In genomic region chr14:103055693-103056092, GRCh38 we compare ENCODE assay signal across 10 cellular contexts. TPM values are rescaled to one million over a fixed set of nuclear protein-coding genes. Genes with fewer than 3 reads are reported as not detected.
DNase-seq lines count a peak whose midpoint lies in the region; ATAC-seq and TF ChIP-seq lines count a peak whose summit lies in the region.
"Had no signal": no experiment of that assay in that cellular context is flagged by ENCODE, and none has a peak within 500 bp of the region (broad histone marks: within the 10 kb centered on the region; RNA-seq: fewer than 3 reads in every experiment).

No MANE protein-coding gene starts in this region.

- H4K20me1 ChIP-seq in neural cell (ENCODE audit: insufficient read depth) = no peaks in the 10 kb centered on the region

- no peak for DNase-seq in BJ (ENCODE audit: low read depth)
- DNase-seq in NT2/D1 (ENCODE audit: low read depth, low spot score) = no peak
- DNase-seq in endodermal cell = no peak
- no peak for DNase-seq in C1 segment of cervical spinal cord (lab: John Stamatoyannopoulos, UW)
- no peak for DNase-seq in NCI-H2107 (lab: John Stamatoyannopoulos, UW)
- DNase-seq in NCI-H526 (lab: John Stamatoyannopoulos, UW) = no peak
- DNase-seq: cerebellar nuclear complex; stimulated activated CD4-positive, alpha-beta T cell treated with anti-CD3 and anti-CD28 coated beads, Interleukin-4, amount 100 ng/mL, for 4 hours had no signal

- WGBS in endodermal cell (ENCODE audit: insufficient coverage in 1 of 2, insufficient read length in 1 of 2), 2 experiments = 84 to 87% methylated on average over 7 to 8 of the region's 8 CpGs

- H3K27ac Mint-ChIP-seq in endodermal cell = peak overlapping the region; percentile 42

- H3K4me1 Mint-ChIP-seq in endodermal cell = peaks cover 25% of the 10 kb centered on the region

- TF ChIP-seq RAD21 in neural cell (conservative IDR thresholded peaks at IDR 0.05) = no peak

- POLR2A ChIA-PET in BJ (lab: Charles Lee) = no interaction called here

- no peak for TF ChIP-seq EP300 in neural cell (conservative IDR thresholded peaks at IDR 0.05; ENCODE audit: poor library complexity, severe bottlenecking)

- peaks cover 13% of the 10 kb centered on the region for H3K36me3 Mint-ChIP-seq in endodermal cell (ENCODE audit: low read depth)

- no peaks in the 10 kb centered on the region for H3K9me3 ChIP-seq in NT2/D1 (ENCODE audit: insufficient read depth, low read length)
- H3K9me3 ChIP-seq in endodermal cell (ENCODE audit: control insufficient read depth, low read length) = no peaks in the 10 kb centered on the region
- H3K9me3 ChIP-seq in neural cell (ENCODE audit: low read length) = no peaks in the 10 kb centered on the region

- H3K27ac ChIP-seq in endodermal cell (ENCODE audit: low read depth, low read length) = no peak overlapping the region
- H3K27ac ChIP-seq in neural cell (ENCODE audit: low read length) = no peak overlapping the region

- H3K27me3 ChIP-seq in BJ (ENCODE audit: control insufficient read depth, insufficient read depth, low read length) (no peaks in the 10 kb centered on the region), NT2/D1 (ENCODE audit: insufficient read depth, insufficient read length) (no peaks in the 10 kb centered on the region), endodermal cell (ENCODE audit: control insufficient read depth, insufficient read depth, low read length, poor library complexity, severe bottlenecking) (no peaks in the 10 kb centered on the region), neural cell (ENCODE audit: insufficient read depth, low read depth, low read length) (no peaks in the 10 kb centered on the region)

- no peaks in the 10 kb centered on the region for H3K27me3 Mint-ChIP-seq in endodermal cell (ENCODE audit: insufficient read depth)

- no peak for ATAC-seq in GM19467 (IDR thresholded peaks at IDR 0.05; ENCODE audit: unreplicated experiment)

- peaks cover 50% of the 10 kb centered on the region for H3K79me2 ChIP-seq in neural cell (replicated peaks; ENCODE audit: insufficient read depth, low read length)

- TF ChIP-seq CTCF in BJ (IDR thresholded peaks at IDR 0.05; ENCODE audit: insufficient read depth, low read depth, low read length) (no peak), endodermal cell (conservative IDR thresholded peaks at IDR 0.05) (no peak), neural cell (IDR thresholded peaks at IDR 0.05; ENCODE audit: poor library complexity, severe bottlenecking) (no peak)

- H3F3A ChIP-seq in neural cell (ENCODE audit: insufficient read depth, low read length, poor library complexity, severe bottlenecking) = peaks cover 3% of the 10 kb centered on the region

- H3K4me1 ChIP-seq in NT2/D1 (ENCODE audit: insufficient read depth, insufficient read length) (peaks cover 3% of the 10 kb centered on the region), endodermal cell (ENCODE audit: control insufficient read depth, insufficient read depth, low read length) (peaks cover 7% of the 10 kb centered on the region)

- H3K4me3 Mint-ChIP-seq in endodermal cell = peak overlapping the region; percentile 84

- no peak overlapping the region for H3K9ac ChIP-seq in NT2/D1 (ENCODE audit: insufficient read length, low read depth)
- peak overlapping the region; percentile 9 for H3K9ac ChIP-seq in endodermal cell (ENCODE audit: extremely low read depth, low read length, poor library complexity, severe bottlenecking)
- peak overlapping the region; percentile 76 for H3K9ac ChIP-seq in neural cell (ENCODE audit: low read length)

- CTCF ChIA-PET in BJ (lab: Yijun Ruan, JAX) = interaction anchor here (0.9 kb wide), 1 partner anchor 8 kb away, joined by 3 read pairs; no protein-coding TSS in a partner anchor

- H3K4me3 ChIP-seq in BJ (ENCODE audit: low read depth, low read length) (peak overlapping the region; percentile 99), NT2/D1 (ENCODE audit: insufficient read length, low read depth) (peak overlapping the region; percentile 61), endodermal cell (ENCODE audit: low read length) (peak overlapping the region; percentile 85), neural cell (ENCODE audit: low read length) (peak overlapping the region; percentile 96)

- no peaks in the 10 kb centered on the region for H3K9me2 ChIP-seq in neural cell (ENCODE audit: insufficient read depth, low read length)

- peak overlapping the region; percentile 68 for H3K4me2 ChIP-seq in neural cell (ENCODE audit: low read length)

- no peak overlapping the region for H2AFZ ChIP-seq in neural cell (ENCODE audit: low read depth, low read length)

- H3K36me3 ChIP-seq in BJ (ENCODE audit: control insufficient read depth, insufficient read depth, low read length) (no peaks in the 10 kb centered on the region), NT2/D1 (ENCODE audit: insufficient read depth, insufficient read length, low read length) (peaks cover 9% of the 10 kb centered on the region), endodermal cell (ENCODE audit: control insufficient read depth, insufficient read depth, low read length) (peaks cover 19% of the 10 kb centered on the region), neural cell (ENCODE audit: insufficient read depth, low read length) (no peaks in the 10 kb centered on the region)

- no peaks in the 10 kb centered on the region for H3K9me3 Mint-ChIP-seq in endodermal cell

TF ChIP-seq in neural cell, 6 proteins besides CTCF, POLR2A, EP300 and RAD21:
- no peak for TF ChIP-seq SMC3 (conservative IDR thresholded peaks at IDR 0.05; ENCODE audit: poor library complexity)
- TF ChIP-seq POLR2AphosphoS5 (IDR thresholded peaks at IDR 0.05) = no peak
- TF ChIP-seq EZH2 (IDR thresholded peaks at IDR 0.05; ENCODE audit: borderline replicate concordance, insufficient read depth, low read length, poor library complexity, severe bottlenecking) = no peak
- no peak for TF ChIP-seq REST (IDR thresholded peaks at IDR 0.05; ENCODE audit: borderline replicate concordance)
- no peak for TF ChIP-seq MXI1 (conservative IDR thresholded peaks at IDR 0.05; ENCODE audit: poor library complexity, severe bottlenecking)
- TF ChIP-seq TAF1 (IDR thresholded peaks at IDR 0.05; ENCODE audit: low read depth) = no peak

RNA-seq across cellular contexts. Expression of gene CDC42BPB, which starts 1.7 kb away (rescaled TPM):
- polyA plus RNA-seq in BJ (2011; rRNA removed) = 41.4 and 66.5 TPM in 2 replicates
- polyA minus RNA-seq in BJ (2011; rRNA and poly(A)+ RNA removed) = 80.0 and 110 TPM in 2 replicates
- 100 to 1,000 TPM; 120 to 123 TPM for total RNA-seq in endodermal cell
- 82.7 TPM for polyA plus RNA-seq in endodermal cell (2013, experiment 1 of 2)
- 80.3 TPM for polyA plus RNA-seq in endodermal cell (2013, experiment 2 of 2)
- polyA plus RNA-seq in neural cell = 43.5 and 43.8 TPM in 2 replicates
- polyA minus RNA-seq in neural cell = 104 and 133 TPM in 2 replicates

RNA-seq across cellular contexts. Expression of gene LBHD2, which starts 28.3 kb away (rescaled TPM):
- polyA plus RNA-seq in BJ (2011; rRNA removed) (not detected in 2 replicates), neural cell (not detected in 2 replicates)
- not detected in 2 replicates for polyA minus RNA-seq in BJ (2011; rRNA and poly(A)+ RNA removed)
- total RNA-seq in endodermal cell = not detected
- not detected for polyA plus RNA-seq in endodermal cell (2013, experiment 1 of 2)
- not detected for polyA plus RNA-seq in endodermal cell (2013, experiment 2 of 2)
- not detected in 2 replicates for polyA minus RNA-seq in neural cell

RNA-seq across cellular contexts. Expression of gene EXOC3L4, which starts 38.8 kb away (rescaled TPM):
- polyA plus RNA-seq in BJ (2011; rRNA removed) (not detected in 2 replicates), neural cell (not detected in 2 replicates)
- polyA minus RNA-seq in BJ (2011; rRNA and poly(A)+ RNA removed) = not detected in 2 replicates
- 1 to 10 TPM; 2.5 to 3.6 TPM for total RNA-seq in endodermal cell
- polyA plus RNA-seq in endodermal cell (2013, experiment 1 of 2) = 0.21 TPM
- not detected for polyA plus RNA-seq in endodermal cell (2013, experiment 2 of 2)
- not detected in 2 replicates for polyA minus RNA-seq in neural cell
